Comparison of ENCODE assay signal across 18 cellular contexts in genomic region chr20:24560571-24561485, GRCh38.
"Had no signal": no experiment of that assay in that cellular context is flagged by ENCODE, and none has a peak within 500 bp of the region (broad histone marks: within the 10 kb centered on the region; RNA-seq: fewer than 3 reads in every experiment).

No MANE protein-coding gene starts in this region.

- H3K9me3 ChIP-seq: ovary had no signal

- H3K36me3 ChIP-seq: ovary had no signal

- DNase-seq: activated CD4-positive, alpha-beta T cell treated with anti-CD3 and anti-CD28 coated beads, Interleukin-2, amount 10 ng/mL, durations not matched to agents 7 days and 5 days; activated CD8-positive, alpha-beta memory T cell treated with anti-CD3 and anti-CD28 coated beads for 24 hours; activated naive CD4-positive, alpha-beta T cell treated with Interleukin-2 at 50 U/mL for 16 hours; activated naive CD8-positive, alpha-beta T cell treated with anti-CD3 and anti-CD28 coated beads, Interleukin-2, amount 50 U/mL, for 24 hours; aorta; caudate nucleus; effector memory CD4-positive, alpha-beta T cell; foreskin melanocyte; left cardiac atrium; ovary; stimulated activated CD4-positive, alpha-beta T cell treated with anti-CD3 and anti-CD28 coated beads, Interleukin-1b, Interleukin-23, amount 100 ng/mL, for 48 hours; stimulated activated naive CD8-positive, alpha-beta T cell treated with anti-CD3 and anti-CD28 coated beads, Interleukin-15, amount 100 ng/mL, for 72 hours; SW 1271 had no signal

- H3K4me3 Mint-ChIP-seq: activated CD4-positive, alpha-beta T cell treated with anti-CD3 and anti-CD28 coated beads, Interleukin-2, amount 10 ng/mL, durations not matched to agents 7 days and 5 days; activated naive CD8-positive, alpha-beta T cell treated with anti-CD3 and anti-CD28 coated beads, Interleukin-2, amount 50 U/mL, for 24 hours; neural crest cell; stimulated activated naive CD8-positive, alpha-beta T cell treated with anti-CD3 and anti-CD28 coated beads, Interleukin-15, amount 100 ng/mL, for 72 hours; T-helper 2 cell treated with Interferon-gamma antibody and Interleukin-4, amounts not matched to agents 5 μg/mL and 100 μg/mL, for 36 hours had no signal

- H3K27ac ChIP-seq: coronary artery, ovary had no signal

- ATAC-seq: activated naive CD8-positive, alpha-beta T cell treated with anti-CD3 and anti-CD28 coated beads, Interleukin-2, amount 50 U/mL, for 24 hours; left cardiac atrium; sciatic nerve; stimulated activated naive CD8-positive, alpha-beta T cell treated with anti-CD3 and anti-CD28 coated beads, Interleukin-15, amount 100 ng/mL, for 72 hours had no signal

- H3K27ac Mint-ChIP-seq: activated CD4-positive, alpha-beta T cell treated with anti-CD3 and anti-CD28 coated beads, Interleukin-2, amount 10 ng/mL, durations not matched to agents 7 days and 5 days; activated naive CD8-positive, alpha-beta T cell treated with anti-CD3 and anti-CD28 coated beads, Interleukin-2, amount 50 U/mL, for 24 hours; T-helper 2 cell treated with Interferon-gamma antibody and Interleukin-4, amounts not matched to agents 5 μg/mL and 100 μg/mL, for 36 hours had no signal

- H3K4me3 ChIP-seq: coronary artery, lung, ovary had no signal

- H3K4me1 Mint-ChIP-seq: activated naive CD8-positive, alpha-beta T cell treated with anti-CD3 and anti-CD28 coated beads, Interleukin-2, amount 50 U/mL, for 24 hours; neural crest cell; stimulated activated naive CD8-positive, alpha-beta T cell treated with anti-CD3 and anti-CD28 coated beads, Interleukin-15, amount 100 ng/mL, for 72 hours had no signal
